Comparison of ENCODE assay signal across 12 cellular contexts in the genomic region with DNA sequence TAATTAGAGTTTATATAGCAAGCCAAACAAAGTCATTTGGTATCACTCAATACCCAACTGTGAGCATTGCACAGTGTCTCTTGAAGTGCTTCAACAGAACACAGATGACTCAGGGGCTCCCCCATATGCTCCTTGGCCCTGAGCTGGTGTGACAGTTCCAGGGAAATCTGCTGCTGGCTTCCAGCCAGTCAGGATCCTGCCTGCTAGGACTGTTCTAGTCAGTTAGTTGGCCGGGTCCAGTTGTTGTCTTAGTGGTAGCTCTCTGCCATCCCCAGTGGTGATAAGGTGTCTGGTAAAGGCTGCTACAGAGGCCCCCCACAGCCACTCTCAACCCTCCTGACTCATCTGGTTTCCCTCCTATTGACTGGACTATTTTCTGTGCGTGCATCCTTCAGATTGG.
DNase-seq lines count a peak whose midpoint lies in the region; ATAC-seq and TF ChIP-seq lines count a peak whose summit lies in the region.
"Had no signal": no experiment of that assay in that cellular context is flagged by ENCODE, and none has a peak within 500 bp of the region (broad histone marks: within the 10 kb centered on the region; RNA-seq: fewer than 3 reads in every experiment).

No MANE protein-coding gene starts in this region.

- H3K4me1 Mint-ChIP-seq in stimulated activated naive CD8-positive, alpha-beta T cell treated with anti-CD3 and anti-CD28 coated beads, Interleukin-15, amount 100 ng/mL, for 72 hours = peaks cover 7% of the 10 kb centered on the region

- ATAC-seq in stimulated activated naive CD8-positive, alpha-beta T cell treated with anti-CD3 and anti-CD28 coated beads, Interleukin-15, amount 100 ng/mL, for 72 hours = peak; percentile 35
- ATAC-seq in HG03097 (IDR thresholded peaks at IDR 0.05; ENCODE audit: low FRiP score, unreplicated experiment) (no peak), GM19467 (IDR thresholded peaks at IDR 0.05; ENCODE audit: unreplicated experiment) (no peak)
- ATAC-seq: activated CD8-positive, alpha-beta memory T cell treated with anti-CD3 and anti-CD28 coated beads, Interleukin-2, amount 10 ng/mL, durations not matched to agents 7 days and 5 days had no signal

- no peaks in the 10 kb centered on the region for H3K27me3 ChIP-seq in left ventricle myocardium inferior (ENCODE audit: low read depth)

- no peak overlapping the region for H3K4me3 Mint-ChIP-seq in stimulated activated naive CD8-positive, alpha-beta T cell treated with anti-CD3 and anti-CD28 coated beads, Interleukin-15, amount 100 ng/mL, for 72 hours
- H3K4me3 Mint-ChIP-seq: activated CD8-positive, alpha-beta memory T cell treated with anti-CD3 and anti-CD28 coated beads, Interleukin-2, amount 10 ng/mL, durations not matched to agents 7 days and 5 days had no signal

- no peaks in the 10 kb centered on the region for H3K36me3 ChIP-seq in left ventricle myocardium inferior

- no peak overlapping the region for H3K27ac Mint-ChIP-seq in stimulated activated naive CD8-positive, alpha-beta T cell treated with anti-CD3 and anti-CD28 coated beads, Interleukin-15, amount 100 ng/mL, for 72 hours
- H3K27ac Mint-ChIP-seq: activated CD8-positive, alpha-beta memory T cell treated with anti-CD3 and anti-CD28 coated beads, Interleukin-2, amount 10 ng/mL, durations not matched to agents 7 days and 5 days had no signal

- H3K9me3 Mint-ChIP-seq in stimulated activated naive CD8-positive, alpha-beta T cell treated with anti-CD3 and anti-CD28 coated beads, Interleukin-15, amount 100 ng/mL, for 72 hours = no peaks in the 10 kb centered on the region

- H3K27me3 Mint-ChIP-seq in stimulated activated naive CD8-positive, alpha-beta T cell treated with anti-CD3 and anti-CD28 coated beads, Interleukin-15, amount 100 ng/mL, for 72 hours = peaks cover 1% of the 10 kb centered on the region

- DNase-seq in HCEC 1CT (peak; percentile 72), astrocyte of the cerebellum (ENCODE audit: low read depth) (no peak), left ventricle myocardium inferior (peak; percentile 70), NCI-H2107 (lab: John Stamatoyannopoulos, UW) (no peak), DMS53 treated with DMSO at 0.1 percent for 48 hours (lab: John Stamatoyannopoulos, UW; ENCODE audit: unreplicated experiment) (no peak)
- no peak for DNase-seq in stimulated activated naive CD8-positive, alpha-beta T cell treated with anti-CD3 and anti-CD28 coated beads, Interleukin-15, amount 100 ng/mL, for 72 hours
- DNase-seq: activated CD8-positive, alpha-beta memory T cell treated with anti-CD3 and anti-CD28 coated beads, Interleukin-2, amount 10 ng/mL, durations not matched to agents 7 days and 5 days; DMS79 treated with DMSO at 0.1 percent for 48 hours; NCI-H2081 had no signal

- H3K9me3 ChIP-seq in left ventricle myocardium inferior (replicated peaks) = no peaks in the 10 kb centered on the region

- in situ Hi-C loops in astrocyte of the cerebellum (cut with HindIII; ENCODE audit: low sequenced_read_pairs) = no loop called here

- TF ChIP-seq CTCF in astrocyte of the cerebellum (IDR thresholded peaks at IDR 0.05; ENCODE audit: low read depth, low read length, missing control alignments) (peak; percentile 16), left ventricle myocardium inferior (IDR thresholded peaks at IDR 0.05; ENCODE audit: borderline replicate concordance) (peak; percentile 26)

- intact Hi-C loops in left ventricle myocardium inferior (cut with micrococcal nuclease) = no loop called here

- H3K4me3 ChIP-seq in astrocyte of the cerebellum (ENCODE audit: low read depth, low read length) (no peak overlapping the region), left ventricle myocardium inferior (no peak overlapping the region)
- H3K4me3 ChIP-seq: coronary artery had no signal

- no peak overlapping the region for H3K27ac ChIP-seq in left ventricle myocardium inferior (replicated peaks)
- H3K27ac ChIP-seq: coronary artery had no signal

- peaks cover 18% of the 10 kb centered on the region for H3K4me1 ChIP-seq in left ventricle myocardium inferior

Comparison
In these comparisons a context has a peak if more than half of its experiments do, and no peak if none do; other contexts are left out.
1. DNase-seq: peak in HCEC 1CT (single experiment) and left ventricle myocardium inferior (single experiment); none in astrocyte of the cerebellum (single experiment), stimulated activated naive CD8-positive, alpha-beta T cell treated with anti-CD3 and anti-CD28 coated beads, Interleukin-15, amount 100 ng/mL, for 72 hours (0 of 2), NCI-H2107 (single experiment) and DMS53 treated with DMSO at 0.1 percent for 48 hours (single experiment).